Comparison of ENCODE assay signal across 2 cellular contexts in genomic region chr9:128276574-128277270, GRCh38.
TF ChIP-seq lines count a peak whose summit lies in the region.

No MANE protein-coding gene starts in this region.

TF ChIP-seq in A549, 52 proteins besides CTCF, POLR2A, EP300 and RAD21:
- TF ChIP-seq JUNB (IDR thresholded peaks at IDR 0.05) (no peak), HDAC2 (IDR thresholded peaks at IDR 0.05) (no peak), EHMT2 (IDR thresholded peaks at IDR 0.05; ENCODE audit: low read depth) (no peak), FOSL2 (IDR thresholded peaks at IDR 0.05) (no peak), FOSL2 (CRISPR knock-in tag; IDR thresholded peaks at IDR 0.05) (no peak), ESRRA (IDR thresholded peaks at IDR 0.05; ENCODE audit: borderline replicate concordance, low read length) (no peak), RNF2 (IDR thresholded peaks at IDR 0.05; ENCODE audit: borderline replicate concordance, low read depth) (no peak), KDM1A (IDR thresholded peaks at IDR 0.05; ENCODE audit: low read depth) (no peak), FOSB (CRISPR knock-in tag; IDR thresholded peaks at IDR 0.05) (no peak), CBX8 (IDR thresholded peaks at IDR 0.05) (no peak), JUN (IDR thresholded peaks at IDR 0.05) (no peak), GATA3 (IDR thresholded peaks at IDR 0.05; ENCODE audit: borderline replicate concordance) (no peak)
- TF ChIP-seq, protein P1, sequence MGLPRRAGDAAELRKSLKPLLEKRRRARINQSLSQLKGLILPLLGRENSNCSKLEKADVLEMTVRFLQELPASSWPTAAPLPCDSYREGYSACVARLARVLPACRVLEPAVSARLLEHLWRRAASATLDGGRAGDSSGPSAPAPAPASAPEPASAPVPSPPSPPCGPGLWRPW (IDR thresholded peaks at IDR 0.05) = no peak
- TF ChIP-seq, protein P2, sequence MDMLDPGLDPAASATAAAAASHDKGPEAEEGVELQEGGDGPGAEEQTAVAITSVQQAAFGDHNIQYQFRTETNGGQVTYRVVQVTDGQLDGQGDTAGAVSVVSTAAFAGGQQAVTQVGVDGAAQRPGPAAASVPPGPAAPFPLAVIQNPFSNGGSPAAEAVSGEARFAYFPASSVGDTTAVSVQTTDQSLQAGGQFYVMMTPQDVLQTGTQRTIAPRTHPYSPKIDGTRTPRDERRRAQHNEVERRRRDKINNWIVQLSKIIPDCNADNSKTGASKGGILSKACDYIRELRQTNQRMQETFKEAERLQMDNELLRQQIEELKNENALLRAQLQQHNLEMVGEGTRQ (IDR thresholded peaks at IDR 0.05) = no peak
- TF ChIP-seq, protein P3, sequence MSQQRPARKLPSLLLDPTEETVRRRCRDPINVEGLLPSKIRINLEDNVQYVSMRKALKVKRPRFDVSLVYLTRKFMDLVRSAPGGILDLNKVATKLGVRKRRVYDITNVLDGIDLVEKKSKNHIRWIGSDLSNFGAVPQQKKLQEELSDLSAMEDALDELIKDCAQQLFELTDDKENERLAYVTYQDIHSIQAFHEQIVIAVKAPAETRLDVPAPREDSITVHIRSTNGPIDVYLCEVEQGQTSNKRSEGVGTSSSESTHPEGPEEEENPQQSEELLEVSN (IDR thresholded peaks at IDR 0.05; ENCODE audit: borderline replicate concordance, low read depth) = no peak

TF ChIP-seq in endothelial cell of umbilical vein, 7 proteins besides CTCF, POLR2A, EP300 and RAD21:
- no peak for TF ChIP-seq EZH2 (IDR thresholded peaks at IDR 0.05; ENCODE audit: borderline replicate concordance, low read depth, low read length, severe bottlenecking)
- no peak for TF ChIP-seq POLR2AphosphoS5 (IDR thresholded peaks at IDR 0.05; ENCODE audit: insufficient read depth, low read depth, low read length)
- no peak for TF ChIP-seq GATA2 (IDR thresholded peaks at IDR 0.05; ENCODE audit: insufficient read depth, insufficient read length, low read depth, low read length)
- TF ChIP-seq, protein P4, sequence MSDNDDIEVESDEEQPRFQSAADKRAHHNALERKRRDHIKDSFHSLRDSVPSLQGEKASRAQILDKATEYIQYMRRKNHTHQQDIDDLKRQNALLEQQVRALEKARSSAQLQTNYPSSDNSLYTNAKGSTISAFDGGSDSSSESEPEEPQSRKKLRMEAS (IDR thresholded peaks at IDR 0.05; ENCODE audit: insufficient read depth, insufficient read length) = no peak
- no peak for TF ChIP-seq JUN (IDR thresholded peaks at IDR 0.05; ENCODE audit: borderline replicate concordance, insufficient read depth, insufficient read length, low read depth)
- TF ChIP-seq FOS (IDR thresholded peaks at IDR 0.05; ENCODE audit: borderline replicate concordance, insufficient read depth, low read length) = no peak
- TF ChIP-seq MYC (IDR thresholded peaks at IDR 0.05; ENCODE audit: low read depth, low read length) = no peak
